In genomic region chr12:2739069-2739468, GRCh38 we compare ENCODE assay signal across 13 cellular contexts. TPM values are rescaled to one million over a fixed set of nuclear protein-coding genes. Genes with fewer than 3 reads are reported as not detected.
DNase-seq lines count a peak whose midpoint lies in the region; ATAC-seq, FAIRE-seq and TF ChIP-seq lines count a peak whose summit lies in the region.
"Had no signal": no experiment of that assay in that cellular context is flagged by ENCODE, and none has a peak within 500 bp of the region (broad histone marks: within the 10 kb centered on the region; RNA-seq: fewer than 3 reads in every experiment).

No MANE protein-coding gene starts in this region.

- no peaks in the 10 kb centered on the region for H3K79me1 ChIP-seq in neuronal stem cell (ENCODE audit: low read depth, low read length)

- no peak overlapping the region for H2BK5ac ChIP-seq in neuronal stem cell (ENCODE audit: low read length)

- H3K36me3 ChIP-seq in bronchial epithelial cell (ENCODE audit: control insufficient read depth, insufficient read depth, low read length), result no peaks in the 10 kb centered on the region
- H3K36me3 ChIP-seq in neuronal stem cell (replicated peaks in 1 of 2; ENCODE audit: control insufficient read depth in 2 of 2, insufficient read depth in 2 of 2, low read length in 2 of 2), result no peaks in the 10 kb centered on the region
- H3K36me3 ChIP-seq: BE2C had no signal

- H2AFZ ChIP-seq in neuronal stem cell (ENCODE audit: low read length), result no peak overlapping the region

- H2BK12ac ChIP-seq in neuronal stem cell (ENCODE audit: low read length), result no peak overlapping the region

- H3K4me3 ChIP-seq in bronchial epithelial cell (ENCODE audit: low read depth, low read length) (no peak overlapping the region), neuronal stem cell (ENCODE audit: low read length in 2 of 2) (peak overlapping the region in 1 of 2 donors; percentile 66)
- H3K4me3 ChIP-seq: A549 had no signal

- H3K27me3 ChIP-seq in bronchial epithelial cell (ENCODE audit: control insufficient read depth, insufficient read depth, low read length) (no peaks in the 10 kb centered on the region), neuronal stem cell (ENCODE audit: control insufficient read depth in 3 of 3, insufficient read depth in 3 of 3, low read depth in 1 of 3, low read length in 3 of 3) (peaks cover 0 to 22% (median 0%) of the 10 kb centered on the region in 3 experiments)

- no peak for TF ChIP-seq CTCF in bronchial epithelial cell (IDR thresholded peaks at IDR 0.05; ENCODE audit: insufficient read depth, low read length, severe bottlenecking)

- H3K23ac ChIP-seq in neuronal stem cell (ENCODE audit: low read depth, low read length, poor library complexity), result peak overlapping the region; percentile 57

- peak overlapping the region; percentile 56 for H2AK5ac ChIP-seq in neuronal stem cell (ENCODE audit: low read depth, low read length)

- WGBS in neuronal stem cell (ENCODE audit: extremely low coverage in 2 of 2, insufficient read length in 2 of 2, insufficient replicate concordance in 1 of 2), 2 donors, result no CpG with 5 or more reads among the region's 11 CpGs

- H3K4ac ChIP-seq in neuronal stem cell (ENCODE audit: low read length), result no peak overlapping the region

- no peak overlapping the region for H3K14ac ChIP-seq in neuronal stem cell (ENCODE audit: low read length)

- H4K91ac ChIP-seq in neuronal stem cell (ENCODE audit: low read depth, low read length, poor library complexity), result peak overlapping the region; percentile 47

- no peak overlapping the region for H3K4me2 ChIP-seq in neuronal stem cell (ENCODE audit: insufficient read depth, low read length, poor library complexity, severe bottlenecking)
- H3K4me2 ChIP-seq: A549 had no signal

- no peak overlapping the region for H4K8ac ChIP-seq in neuronal stem cell (ENCODE audit: low read depth, low read length)

- no peak overlapping the region for H3K27ac ChIP-seq in neuronal stem cell (replicated peaks; ENCODE audit: low read length)
- H3K27ac ChIP-seq: A549, C4-2B, HL-60 had no signal

- DNase-seq in HTR-8/SVneo (ENCODE audit: insufficient read length, low spot score) (no peak), bronchial epithelial cell (ENCODE audit: low read depth) (no peak), neuronal stem cell (ENCODE audit: low spot score) (no peak), Right ventricle myocardium superior (no peak), DMS79 treated with DMSO at 0.1 percent for 48 hours (lab: John Stamatoyannopoulos, UW) (no peak), GM19240 (ENCODE audit: insufficient read length, low spot score) (no peak)
- DNase-seq: CD4-positive, alpha-beta memory T cell; COR-L47; KG1 had no signal

- intact Hi-C loops in Right ventricle myocardium superior (cut with DNase I), result no loop called here

- H3K18ac ChIP-seq in neuronal stem cell (ENCODE audit: low read length), result no peak overlapping the region

- no peak overlapping the region for H2BK15ac ChIP-seq in neuronal stem cell (ENCODE audit: low read length)

- H3K4me1 ChIP-seq in neuronal stem cell (ENCODE audit: control insufficient read depth in 2 of 2, insufficient read depth in 1 of 2, low read depth in 1 of 2, low read length in 2 of 2), result no peaks in the 10 kb centered on the region
- H3K4me1 ChIP-seq: A549, BE2C had no signal

- peak overlapping the region; percentile 71 for H3K9ac ChIP-seq in neuronal stem cell (ENCODE audit: low read depth, low read length, poor library complexity)

- peaks cover 0 to 4% of the 10 kb centered on the region in 2 donors for H3K9me3 ChIP-seq in neuronal stem cell (replicated peaks in 1 of 2; ENCODE audit: control insufficient read depth in 2 of 2, insufficient read depth in 1 of 2, low read depth in 1 of 2, low read length in 2 of 2)
- H3K9me3 ChIP-seq: A549, BE2C had no signal

- FAIRE-seq in HTR-8/SVneo (lab: Jason Lieb, UNC), result peak; percentile 99
- peak; percentile 98 for FAIRE-seq in bronchial epithelial cell (lab: Jason Lieb, UNC)
- FAIRE-seq: A549 had no signal

- no peak overlapping the region for H2BK120ac ChIP-seq in neuronal stem cell (ENCODE audit: low read depth, low read length)

- no peak for ATAC-seq in Right ventricle myocardium superior (ENCODE audit: poor library complexity)

RNA-seq across cellular contexts. Expression of gene FKBP4, which starts 55.7 kb away (rescaled TPM):
- 66.4 and 81.6 TPM in 2 replicates for total RNA-seq in bronchial epithelial cell
- 49.0 TPM for polyA plus RNA-seq in neuronal stem cell (2013, experiment 1 of 2)
- polyA plus RNA-seq in neuronal stem cell (2013, experiment 2 of 2), result 45.6 TPM
- 63.3 TPM for total RNA-seq in Right ventricle myocardium superior
